1 cellular context compared by ENCODE assay signal in genomic region chr22:42805016-42805997, GRCh38.
TF ChIP-seq lines count a peak whose summit lies in the region.

No MANE protein-coding gene starts in this region.

TF ChIP-seq in HepG2, 621 proteins besides CTCF, POLR2A, EP300 and RAD21 (continued from another document and continues in another):
- peak; percentile 60; the same call in 1 of the 2 replicates for TF ChIP-seq FOXP4 (CRISPR knock-in tag; IDR thresholded peaks at IDR 0.05)
- TF ChIP-seq, protein P1, sequence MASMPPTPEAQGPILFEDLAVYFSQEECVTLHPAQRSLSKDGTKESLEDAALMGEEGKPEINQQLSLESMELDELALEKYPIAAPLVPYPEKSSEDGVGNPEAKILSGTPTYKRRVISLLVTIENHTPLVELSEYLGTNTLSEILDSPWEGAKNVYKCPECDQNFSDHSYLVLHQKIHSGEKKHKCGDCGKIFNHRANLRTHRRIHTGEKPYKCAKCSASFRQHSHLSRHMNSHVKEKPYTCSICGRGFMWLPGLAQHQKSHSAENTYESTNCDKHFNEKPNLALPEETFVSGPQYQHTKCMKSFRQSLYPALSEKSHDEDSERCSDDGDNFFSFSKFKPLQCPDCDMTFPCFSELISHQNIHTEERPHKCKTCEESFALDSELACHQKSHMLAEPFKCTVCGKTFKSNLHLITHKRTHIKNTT (CRISPR knock-in tag; IDR thresholded peaks at IDR 0.05): no peak
- TF ChIP-seq ZNF644 (CRISPR knock-in tag; IDR thresholded peaks at IDR 0.05; ENCODE audit: low read depth): no peak
- TF ChIP-seq ELF1 (CRISPR knock-in tag; IDR thresholded peaks at IDR 0.05): 0 out of 2 replicates have a peak, but pooled peaks have one; percentile 18
- no peak for TF ChIP-seq ZBTB39 (CRISPR knock-in tag; IDR thresholded peaks at IDR 0.05)
- TF ChIP-seq ZMAT3 (CRISPR knock-in tag; conservative IDR thresholded peaks at IDR 0.05): no peak
- TF ChIP-seq, protein P2, sequence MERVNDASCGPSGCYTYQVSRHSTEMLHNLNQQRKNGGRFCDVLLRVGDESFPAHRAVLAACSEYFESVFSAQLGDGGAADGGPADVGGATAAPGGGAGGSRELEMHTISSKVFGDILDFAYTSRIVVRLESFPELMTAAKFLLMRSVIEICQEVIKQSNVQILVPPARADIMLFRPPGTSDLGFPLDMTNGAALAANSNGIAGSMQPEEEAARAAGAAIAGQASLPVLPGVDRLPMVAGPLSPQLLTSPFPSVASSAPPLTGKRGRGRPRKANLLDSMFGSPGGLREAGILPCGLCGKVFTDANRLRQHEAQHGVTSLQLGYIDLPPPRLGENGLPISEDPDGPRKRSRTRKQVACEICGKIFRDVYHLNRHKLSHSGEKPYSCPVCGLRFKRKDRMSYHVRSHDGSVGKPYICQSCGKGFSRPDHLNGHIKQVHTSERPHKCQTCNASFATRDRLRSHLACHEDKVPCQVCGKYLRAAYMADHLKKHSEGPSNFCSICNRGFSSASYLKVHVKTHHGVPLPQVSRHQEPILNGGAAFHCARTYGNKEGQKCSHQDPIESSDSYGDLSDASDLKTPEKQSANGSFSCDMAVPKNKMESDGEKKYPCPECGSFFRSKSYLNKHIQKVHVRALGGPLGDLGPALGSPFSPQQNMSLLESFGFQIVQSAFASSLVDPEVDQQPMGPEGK (CRISPR knock-in tag; IDR thresholded peaks at IDR 0.05): peak; percentile 84
- TF ChIP-seq, protein P3, sequence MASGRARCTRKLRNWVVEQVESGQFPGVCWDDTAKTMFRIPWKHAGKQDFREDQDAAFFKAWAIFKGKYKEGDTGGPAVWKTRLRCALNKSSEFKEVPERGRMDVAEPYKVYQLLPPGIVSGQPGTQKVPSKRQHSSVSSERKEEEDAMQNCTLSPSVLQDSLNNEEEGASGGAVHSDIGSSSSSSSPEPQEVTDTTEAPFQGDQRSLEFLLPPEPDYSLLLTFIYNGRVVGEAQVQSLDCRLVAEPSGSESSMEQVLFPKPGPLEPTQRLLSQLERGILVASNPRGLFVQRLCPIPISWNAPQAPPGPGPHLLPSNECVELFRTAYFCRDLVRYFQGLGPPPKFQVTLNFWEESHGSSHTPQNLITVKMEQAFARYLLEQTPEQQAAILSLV (CRISPR knock-in tag; IDR thresholded peaks at IDR 0.05; ENCODE audit: borderline replicate concordance): no peak
- TF ChIP-seq ZNF879 (CRISPR knock-in tag; IDR thresholded peaks at IDR 0.05): no peak
- TF ChIP-seq DMAP1 (CRISPR knock-in tag; IDR thresholded peaks at IDR 0.05): no peak
- TF ChIP-seq CHCHD3 (CRISPR knock-in tag; IDR thresholded peaks at IDR 0.05): no peak
- no peak for TF ChIP-seq MAZ (IDR thresholded peaks at IDR 0.05; ENCODE audit: borderline replicate concordance, low read depth, low read length)
- no peak for TF ChIP-seq MAZ (CRISPR knock-in tag; IDR thresholded peaks at IDR 0.05; ENCODE audit: low read depth)
- 0 out of 2 replicates have a peak, but pooled peaks have one; percentile 23 for TF ChIP-seq ZNF761 (CRISPR knock-in tag; conservative IDR thresholded peaks at IDR 0.05)
- no peak for TF ChIP-seq HHEX (CRISPR knock-in tag; IDR thresholded peaks at IDR 0.05)
- TF ChIP-seq HNRNPL (IDR thresholded peaks at IDR 0.05; ENCODE audit: low read depth, low read length): peak; percentile 98
- no peak for TF ChIP-seq SRSF4 (IDR thresholded peaks at IDR 0.05; ENCODE audit: low read depth, low read length, poor library complexity, severe bottlenecking)
- TF ChIP-seq RBM22 (optimal IDR thresholded peaks at IDR 0.05; ENCODE audit: low read length): no peak
- no peak for TF ChIP-seq E2F2 (CRISPR knock-in tag; IDR thresholded peaks at IDR 0.05; ENCODE audit: borderline replicate concordance)
- peak; percentile 81; the same call in 1 of the 2 replicates for TF ChIP-seq MEIS1 (CRISPR knock-in tag; IDR thresholded peaks at IDR 0.05; ENCODE audit: borderline replicate concordance)
- TF ChIP-seq E2F5 (CRISPR knock-in tag; conservative IDR thresholded peaks at IDR 0.05): no peak
- no peak for TF ChIP-seq MTF1 (CRISPR knock-in tag; IDR thresholded peaks at IDR 0.05)
- TF ChIP-seq ZBTB20 (CRISPR knock-in tag; IDR thresholded peaks at IDR 0.05; ENCODE audit: borderline replicate concordance, low read depth): 0 out of 2 replicates have a peak, but pooled peaks have one; percentile 17
- TF ChIP-seq, protein P4, sequence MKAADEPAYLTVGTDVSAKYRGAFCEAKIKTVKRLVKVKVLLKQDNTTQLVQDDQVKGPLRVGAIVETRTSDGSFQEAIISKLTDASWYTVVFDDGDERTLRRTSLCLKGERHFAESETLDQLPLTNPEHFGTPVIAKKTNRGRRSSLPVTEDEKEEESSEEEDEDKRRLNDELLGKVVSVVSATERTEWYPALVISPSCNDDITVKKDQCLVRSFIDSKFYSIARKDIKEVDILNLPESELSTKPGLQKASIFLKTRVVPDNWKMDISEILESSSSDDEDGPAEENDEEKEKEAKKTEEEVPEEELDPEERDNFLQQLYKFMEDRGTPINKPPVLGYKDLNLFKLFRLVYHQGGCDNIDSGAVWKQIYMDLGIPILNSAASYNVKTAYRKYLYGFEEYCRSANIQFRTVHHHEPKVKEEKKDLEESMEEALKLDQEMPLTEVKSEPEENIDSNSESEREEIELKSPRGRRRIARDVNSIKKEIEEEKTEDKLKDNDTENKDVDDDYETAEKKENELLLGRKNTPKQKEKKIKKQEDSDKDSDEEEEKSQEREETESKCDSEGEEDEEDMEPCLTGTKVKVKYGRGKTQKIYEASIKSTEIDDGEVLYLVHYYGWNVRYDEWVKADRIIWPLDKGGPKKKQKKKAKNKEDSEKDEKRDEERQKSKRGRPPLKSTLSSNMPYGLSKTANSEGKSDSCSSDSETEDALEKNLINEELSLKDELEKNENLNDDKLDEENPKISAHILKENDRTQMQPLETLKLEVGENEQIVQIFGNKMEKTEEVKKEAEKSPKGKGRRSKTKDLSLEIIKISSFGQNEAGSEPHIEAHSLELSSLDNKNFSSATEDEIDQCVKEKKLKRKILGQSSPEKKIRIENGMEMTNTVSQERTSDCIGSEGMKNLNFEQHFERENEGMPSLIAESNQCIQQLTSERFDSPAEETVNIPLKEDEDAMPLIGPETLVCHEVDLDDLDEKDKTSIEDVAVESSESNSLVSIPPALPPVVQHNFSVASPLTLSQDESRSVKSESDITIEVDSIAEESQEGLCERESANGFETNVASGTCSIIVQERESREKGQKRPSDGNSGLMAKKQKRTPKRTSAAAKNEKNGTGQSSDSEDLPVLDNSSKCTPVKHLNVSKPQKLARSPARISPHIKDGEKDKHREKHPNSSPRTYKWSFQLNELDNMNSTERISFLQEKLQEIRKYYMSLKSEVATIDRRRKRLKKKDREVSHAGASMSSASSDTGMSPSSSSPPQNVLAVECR (CRISPR knock-in tag; IDR thresholded peaks at IDR 0.05; ENCODE audit: borderline replicate concordance): peak; percentile 36; the same call in 1 of the 2 replicates
- TF ChIP-seq TEF (CRISPR knock-in tag; IDR thresholded peaks at IDR 0.05): no peak
- TF ChIP-seq, protein P5, sequence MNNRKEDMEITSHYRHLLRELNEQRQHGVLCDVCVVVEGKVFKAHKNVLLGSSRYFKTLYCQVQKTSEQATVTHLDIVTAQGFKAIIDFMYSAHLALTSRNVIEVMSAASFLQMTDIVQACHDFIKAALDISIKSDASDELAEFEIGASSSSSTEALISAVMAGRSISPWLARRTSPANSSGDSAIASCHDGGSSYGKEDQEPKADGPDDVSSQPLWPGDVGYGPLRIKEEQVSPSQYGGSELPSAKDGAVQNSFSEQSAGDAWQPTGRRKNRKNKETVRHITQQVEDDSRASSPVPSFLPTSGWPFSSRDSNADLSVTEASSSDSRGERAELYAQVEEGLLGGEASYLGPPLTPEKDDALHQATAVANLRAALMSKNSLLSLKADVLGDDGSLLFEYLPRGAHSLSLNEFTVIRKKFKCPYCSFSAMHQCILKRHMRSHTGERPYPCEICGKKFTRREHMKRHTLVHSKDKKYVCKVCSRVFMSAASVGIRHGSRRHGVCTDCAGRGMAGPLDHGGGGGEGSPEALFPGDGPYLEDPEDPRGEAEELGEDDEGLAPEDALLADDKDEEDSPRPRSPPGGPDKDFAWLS (CRISPR knock-in tag; IDR thresholded peaks at IDR 0.05; ENCODE audit: borderline replicate concordance): no peak
- no peak for TF ChIP-seq NFYB (CRISPR knock-in tag; IDR thresholded peaks at IDR 0.05)
- TF ChIP-seq HOXA3 (CRISPR knock-in tag; IDR thresholded peaks at IDR 0.05): peak; percentile 34; the same call in 1 of the 2 replicates
- no peak for TF ChIP-seq ZFP41 (CRISPR knock-in tag; IDR thresholded peaks at IDR 0.05; ENCODE audit: borderline replicate concordance)
- TF ChIP-seq, protein P6, sequence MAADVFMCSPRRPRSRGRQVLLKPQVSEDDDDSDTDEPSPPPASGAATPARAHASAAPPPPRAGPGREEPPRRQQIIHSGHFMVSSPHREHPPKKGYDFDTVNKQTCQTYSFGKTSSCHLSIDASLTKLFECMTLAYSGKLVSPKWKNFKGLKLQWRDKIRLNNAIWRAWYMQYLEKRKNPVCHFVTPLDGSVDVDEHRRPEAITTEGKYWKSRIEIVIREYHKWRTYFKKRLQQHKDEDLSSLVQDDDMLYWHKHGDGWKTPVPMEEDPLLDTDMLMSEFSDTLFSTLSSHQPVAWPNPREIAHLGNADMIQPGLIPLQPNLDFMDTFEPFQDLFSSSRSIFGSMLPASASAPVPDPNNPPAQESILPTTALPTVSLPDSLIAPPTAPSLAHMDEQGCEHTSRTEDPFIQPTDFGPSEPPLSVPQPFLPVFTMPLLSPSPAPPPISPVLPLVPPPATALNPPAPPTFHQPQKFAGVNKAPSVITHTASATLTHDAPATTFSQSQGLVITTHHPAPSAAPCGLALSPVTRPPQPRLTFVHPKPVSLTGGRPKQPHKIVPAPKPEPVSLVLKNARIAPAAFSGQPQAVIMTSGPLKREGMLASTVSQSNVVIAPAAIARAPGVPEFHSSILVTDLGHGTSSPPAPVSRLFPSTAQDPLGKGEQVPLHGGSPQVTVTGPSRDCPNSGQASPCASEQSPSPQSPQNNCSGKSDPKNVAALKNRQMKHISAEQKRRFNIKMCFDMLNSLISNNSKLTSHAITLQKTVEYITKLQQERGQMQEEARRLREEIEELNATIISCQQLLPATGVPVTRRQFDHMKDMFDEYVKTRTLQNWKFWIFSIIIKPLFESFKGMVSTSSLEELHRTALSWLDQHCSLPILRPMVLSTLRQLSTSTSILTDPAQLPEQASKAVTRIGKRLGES (CRISPR knock-in tag; IDR thresholded peaks at IDR 0.05; ENCODE audit: borderline replicate concordance): no peak
- TF ChIP-seq AGO2 (optimal IDR thresholded peaks at IDR 0.05; ENCODE audit: low read depth, low read length): no peak
